Comparison of ENCODE assay signal across 26 cellular contexts in genomic region chr10:68462536-68462935, GRCh38.
"Had no signal": no experiment of that assay in that cellular context is flagged by ENCODE, and none has a peak within 500 bp of the region (broad histone marks: within the 10 kb centered on the region; RNA-seq: fewer than 3 reads in every experiment).

No MANE protein-coding gene starts in this region.

- H3K27ac ChIP-seq: epithelial cell of prostate, foreskin keratinocyte, thyroid gland, VCaP had no signal

- H3K27ac Mint-ChIP-seq: activated naive CD8-positive, alpha-beta T cell treated with anti-CD3 and anti-CD28 coated beads, Interleukin-2, amount 10 ng/mL, durations not matched to agents 7 days and 5 days; brain; mesothelial cell of epicardium; nephron had no signal

- H3K36me3 ChIP-seq: thyroid gland had no signal

- H3K27me3 ChIP-seq: dorsolateral prefrontal cortex, foreskin keratinocyte, thyroid gland had no signal

- H3K4me3 Mint-ChIP-seq: activated naive CD8-positive, alpha-beta T cell treated with anti-CD3 and anti-CD28 coated beads, Interleukin-2, amount 10 ng/mL, durations not matched to agents 7 days and 5 days; brain; mesothelial cell of epicardium; nephron had no signal

- H3K4me3 ChIP-seq: dorsolateral prefrontal cortex, lung, thyroid gland had no signal

- H3K4me1 ChIP-seq: foreskin keratinocyte, thyroid gland had no signal

- FAIRE-seq: colon, keratinocyte had no signal

- ATAC-seq: foreskin keratinocyte, left lobe of liver had no signal

- H3K27me3 Mint-ChIP-seq: activated naive CD8-positive, alpha-beta T cell treated with anti-CD3 and anti-CD28 coated beads, Interleukin-2, amount 10 ng/mL, durations not matched to agents 7 days and 5 days; brain had no signal

- H3K9me3 ChIP-seq: thyroid gland had no signal

- DNase-seq: activated CD4-positive, alpha-beta T cell treated with anti-CD3 and anti-CD28 coated beads for 1 hour; activated CD4-positive, alpha-beta T cell treated with anti-CD3 and anti-CD28 coated beads, Interleukin-2, amount 50 U/mL, for 48 hours; activated naive CD8-positive, alpha-beta T cell treated with anti-CD3 and anti-CD28 coated beads, Interleukin-2, amount 10 ng/mL, durations not matched to agents 7 days and 5 days; caudate nucleus; dorsolateral prefrontal cortex; foreskin keratinocyte; glutamatergic neuron; hypothalamus; nucleus accumbens; posterior cingulate gyrus; retina; stimulated activated CD4-positive, alpha-beta T cell treated with anti-CD3 and anti-CD28 coated beads, Interleukin-12 subunit alpha, Interleukin-12 subunit beta, amount 100 ng/mL, for 4 hours; stimulated activated CD4-positive, alpha-beta T cell treated with anti-CD3 and anti-CD28 coated beads, Interleukin-1b, Interleukin-23, amount 100 ng/mL, for 48 hours; stimulated activated CD8-positive, alpha-beta memory T cell treated with anti-CD3 and anti-CD28 coated beads, Interleukin-4, amount 100 ng/mL, for 48 hours; stimulated activated naive CD4-positive, alpha-beta T cell; T1000; thyroid gland had no signal

- H3K9me3 Mint-ChIP-seq: activated naive CD8-positive, alpha-beta T cell treated with anti-CD3 and anti-CD28 coated beads, Interleukin-2, amount 10 ng/mL, durations not matched to agents 7 days and 5 days; brain; mesothelial cell of epicardium; nephron had no signal

- H3K4me1 Mint-ChIP-seq: brain, mesothelial cell of epicardium, nephron had no signal
